Comparison of ENCODE assay signal across 27 cellular contexts in genomic region chr19:30169196-30169900, GRCh38.
"Had no signal": no experiment of that assay in that cellular context is flagged by ENCODE, and none has a peak within 500 bp of the region (broad histone marks: within the 10 kb centered on the region; RNA-seq: fewer than 3 reads in every experiment).

No MANE protein-coding gene starts in this region.

- H3K36me3 Mint-ChIP-seq: activated naive CD4-positive, alpha-beta T cell treated with anti-CD3 and anti-CD28 coated beads, Interleukin-2, amount 50 U/mL, for 72 hours; brain had no signal

- DNase-seq: activated CD4-positive, alpha-beta T cell treated with anti-CD3 and anti-CD28 coated beads for 36 hours; activated CD4-positive, alpha-beta T cell treated with anti-CD3 and anti-CD28 coated beads, Interleukin-2, amount 10 ng/mL, durations not matched to agents 7 days and 5 days; activated CD4-positive, alpha-beta T cell treated with anti-CD3 and anti-CD28 coated beads, Interleukin-2, amount 50 U/mL, for 48 hours; activated CD8-positive, alpha-beta T cell treated with anti-CD3 and anti-CD28 coated beads, Interleukin-2, amount 10 ng/mL, durations not matched to agents 7 days and 5 days; activated gamma-delta T cell treated with Interleukin-2 at 50 U/mL for 16 hours; activated naive CD4-positive, alpha-beta T cell treated with anti-CD3 and anti-CD28 coated beads for 36 hours; activated T-cell treated with anti-CD3 and anti-CD28 coated beads, Interleukin-2, amount 50 U/mL, for 24 hours; adrenal gland; NCI-H1092 treated with DMSO at 0.1 percent for 48 hours; NCI-H1417 treated with DMSO at 0.1 percent for 48 hours; NCI-H187 treated with DMSO at 0.1 percent for 48 hours; NCI-H2081; NCI-H2171 treated with DMSO at 0.1 percent for 48 hours; NCI-H2227 treated with DMSO at 0.1 percent for 48 hours; NCI-H446; NCI-H510A treated with DMSO at 0.1 percent for 48 hours; NCI-H69; SHP77; SJCRH30 had no signal

- H3K27ac ChIP-seq: adrenal gland, SJCRH30, SK-N-MC had no signal

- H3K27me3 Mint-ChIP-seq: activated CD4-positive, alpha-beta T cell treated with anti-CD3 and anti-CD28 coated beads for 36 hours; activated CD4-positive, alpha-beta T cell treated with anti-CD3 and anti-CD28 coated beads, Interleukin-2, amount 10 ng/mL, durations not matched to agents 7 days and 5 days had no signal

- H3K4me1 ChIP-seq: adrenal gland, SJCRH30 had no signal

- H3K36me3 ChIP-seq: adrenal gland, SJCRH30 had no signal

- H3K27me3 ChIP-seq: adrenal gland, SJCRH30 had no signal

- H3K9me3 Mint-ChIP-seq: activated CD4-positive, alpha-beta T cell treated with anti-CD3 and anti-CD28 coated beads, Interleukin-2, amount 10 ng/mL, durations not matched to agents 7 days and 5 days; activated naive CD4-positive, alpha-beta T cell treated with anti-CD3 and anti-CD28 coated beads for 36 hours; activated T-cell treated with anti-CD3 and anti-CD28 coated beads, Interleukin-2, amount 50 U/mL, for 24 hours; T-helper 1 cell treated with Interleukin-12 subunit alpha and Interleukin-12 subunit beta and Interleukin-4 antibody, amounts not matched to agents 30 μg/mL and 1 μg/mL, for 36 hours; T-helper 2 cell treated with Interferon-gamma antibody and Interleukin-4, amounts not matched to agents 5 μg/mL and 100 μg/mL, for 36 hours had no signal

- H3K4me3 Mint-ChIP-seq: activated CD4-positive, alpha-beta T cell treated with anti-CD3 and anti-CD28 coated beads for 36 hours; activated CD4-positive, alpha-beta T cell treated with anti-CD3 and anti-CD28 coated beads, Interleukin-2, amount 10 ng/mL, durations not matched to agents 7 days and 5 days; activated CD8-positive, alpha-beta T cell treated with anti-CD3 and anti-CD28 coated beads, Interleukin-2, amount 10 ng/mL, durations not matched to agents 7 days and 5 days; activated naive CD4-positive, alpha-beta T cell treated with anti-CD3 and anti-CD28 coated beads for 36 hours; activated T-cell treated with anti-CD3 and anti-CD28 coated beads, Interleukin-2, amount 50 U/mL, for 24 hours; brain; T-helper 1 cell treated with Interleukin-12 subunit alpha and Interleukin-12 subunit beta and Interleukin-4 antibody, amounts not matched to agents 30 μg/mL and 1 μg/mL, for 36 hours; T-helper 2 cell treated with Interferon-gamma antibody and Interleukin-4, amounts not matched to agents 5 μg/mL and 100 μg/mL, for 36 hours had no signal

- H3K4me3 ChIP-seq: adrenal gland, K562, SJCRH30, SK-N-MC had no signal

- H3K9me3 ChIP-seq: adrenal gland had no signal

- ATAC-seq: activated CD4-positive, alpha-beta T cell treated with anti-CD3 and anti-CD28 coated beads for 36 hours; activated CD4-positive, CD25-positive, alpha-beta regulatory T cell treated with anti-CD3 and anti-CD28 coated beads, Interleukin-2, amount 50 U/mL, for 24 hours; activated CD8-positive, alpha-beta T cell treated with anti-CD3 and anti-CD28 coated beads, Interleukin-2, amount 10 ng/mL, durations not matched to agents 7 days and 5 days; activated naive CD4-positive, alpha-beta T cell treated with anti-CD3 and anti-CD28 coated beads, Interleukin-2, amount 50 U/mL, for 72 hours; K562; Panc1 had no signal

- H3K27ac Mint-ChIP-seq: activated CD4-positive, alpha-beta T cell treated with anti-CD3 and anti-CD28 coated beads for 36 hours; activated CD4-positive, alpha-beta T cell treated with anti-CD3 and anti-CD28 coated beads, Interleukin-2, amount 10 ng/mL, durations not matched to agents 7 days and 5 days; activated CD8-positive, alpha-beta T cell treated with anti-CD3 and anti-CD28 coated beads, Interleukin-2, amount 10 ng/mL, durations not matched to agents 7 days and 5 days; activated naive CD4-positive, alpha-beta T cell treated with anti-CD3 and anti-CD28 coated beads for 36 hours; activated naive CD4-positive, alpha-beta T cell treated with anti-CD3 and anti-CD28 coated beads, Interleukin-2, amount 50 U/mL, for 72 hours; activated T-cell treated with anti-CD3 and anti-CD28 coated beads, Interleukin-2, amount 50 U/mL, for 24 hours; brain; T-helper 1 cell treated with Interleukin-12 subunit alpha and Interleukin-12 subunit beta and Interleukin-4 antibody, amounts not matched to agents 30 μg/mL and 1 μg/mL, for 36 hours; T-helper 2 cell treated with Interferon-gamma antibody and Interleukin-4, amounts not matched to agents 5 μg/mL and 100 μg/mL, for 36 hours had no signal

- H3K4me1 Mint-ChIP-seq: activated CD4-positive, alpha-beta T cell treated with anti-CD3 and anti-CD28 coated beads for 36 hours; activated CD4-positive, alpha-beta T cell treated with anti-CD3 and anti-CD28 coated beads, Interleukin-2, amount 10 ng/mL, durations not matched to agents 7 days and 5 days had no signal
